Comparison of ENCODE assay signal across 25 cellular contexts in the genomic region with DNA sequence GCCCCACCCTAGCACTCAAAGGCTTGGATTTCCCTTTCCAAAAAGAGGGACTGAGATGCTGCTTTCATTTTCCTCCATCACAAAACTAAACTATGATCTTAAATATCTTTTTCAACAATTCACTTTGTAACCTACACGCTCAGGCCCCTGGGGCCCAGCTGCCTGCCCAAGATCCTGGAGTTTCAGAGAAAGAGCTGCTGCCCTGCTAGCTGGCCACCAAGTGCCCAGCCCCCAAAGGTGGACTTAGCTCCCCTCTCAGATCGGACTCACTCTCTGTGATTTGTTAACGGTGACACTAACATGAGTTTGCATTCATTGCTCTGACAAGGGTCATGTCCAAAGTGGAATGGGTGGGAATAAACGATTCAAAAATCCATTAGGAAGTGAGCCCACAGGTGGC.
A peak's percentile ranks its signal among the peaks of the same experiment; 100 is the strongest.
DNase-seq lines count a peak whose midpoint lies in the region; ATAC-seq, FAIRE-seq and TF ChIP-seq lines count a peak whose summit lies in the region.
"Had no signal": no experiment of that assay in that cellular context is flagged by ENCODE, and none has a peak within 500 bp of the region (broad histone marks: within the 10 kb centered on the region; RNA-seq: fewer than 3 reads in every experiment).

No MANE protein-coding gene starts in this region.

- no peak for TF ChIP-seq RAD21 in A549 (conservative IDR thresholded peaks at IDR 0.05 in 1 of 2, IDR thresholded peaks at IDR 0.05 in 1 of 2)

- CTCF ChIA-PET in A549 (lab: Yijun Ruan, JAX) (interaction anchor here (0.7 to 9.2 kb wide), 83 partner anchors 10 to 889 kb away, joined by 3 to 128 read pairs (median 8); a partner anchor contains a TSS), PC-3 (lab: Charles Lee) (interaction anchor here (0.6 to 1.9 kb wide), 6 partner anchors 14 to 342 kb away, joined by 3 to 5 read pairs (median 4); no protein-coding TSS in a partner anchor)

- ATAC-seq in A549 = no peak
- no peak for ATAC-seq in PC-3
- ATAC-seq in left lobe of liver = peak; percentile 44

- H3K9ac ChIP-seq in PC-3 (ENCODE audit: low read length) = no peak overlapping the region
- H3K9ac ChIP-seq: KMS-11 had no signal

- H3F3A ChIP-seq in PC-3 (ENCODE audit: low read length, unreplicated experiment) = no peaks in the 10 kb centered on the region

- intact Hi-C loops in PC-3 (cut with micrococcal nuclease) = loop anchor here (1.0 to 5.0 kb wide), 4 partner anchors 119 to 357 kb away; a partner anchor contains a TSS
- intact Hi-C loops in activated CD4-positive, alpha-beta T cell treated with anti-CD3 and anti-CD28 coated beads, Interleukin-2, amount 10 ng/mL, durations not matched to agents 24 days and 14 days (cut with micrococcal nuclease) = loop anchor here (1.0 to 10.0 kb wide), 8 partner anchors 76 to 891 kb away; a partner anchor contains a TSS

- DNase-seq in A549 (ENCODE audit: low read depth in 1 of 2, low spot score in 1 of 2) (no peak), PC-3 (peak; percentile 23), left lobe of liver (ENCODE audit: low spot score) (no peak), osteoblast (ENCODE audit: insufficient read length, low spot score, missing footprints) (peak; percentile 53), NCI-H2029 treated with DMSO at 0.1 percent for 48 hours (lab: John Stamatoyannopoulos, UW) (no peak), tibial nerve (ENCODE audit: low spot score in 2 of 2) (no peak), NCI-H446 (lab: John Stamatoyannopoulos, UW) (no peak)
- no peak for DNase-seq in activated CD4-positive, alpha-beta T cell treated with anti-CD3 and anti-CD28 coated beads, Interleukin-2, amount 10 ng/mL, durations not matched to agents 24 days and 14 days
- DNase-seq: 8988T; CD4-positive, alpha-beta T cell; DMS53; H9; NCI-H1048; NCI-H1694; NCI-H2081; NCI-H2227 treated with DMSO at 0.1 percent for 48 hours; NCI-H510A; NCI-H69; SIG-M5 had no signal

- H3K27ac ChIP-seq in A549 (peak overlapping the region; percentile 60 to 82; a peak in 5 of 6 replicates), PC-3 (ENCODE audit: low read length) (no peak overlapping the region), osteoblast (ENCODE audit: low read depth, low read length) (no peak overlapping the region), tibial nerve (no peak overlapping the region)
- H3K27ac ChIP-seq: BLaER1 treated with 17β-estradiol and CSF1 and Interleukin-3, amounts not matched to agents 10 nM and 100 nM; KMS-11; SK-N-MC had no signal

- H3K36me3 ChIP-seq in PC-3 (ENCODE audit: low read depth, low read length) = no peaks in the 10 kb centered on the region
- H3K36me3 ChIP-seq in osteoblast (ENCODE audit: insufficient read depth, low read length) = no peaks in the 10 kb centered on the region
- H3K36me3 ChIP-seq in tibial nerve = no peaks in the 10 kb centered on the region
- H3K36me3 ChIP-seq: BLaER1 treated with 17β-estradiol and CSF1 and Interleukin-3, amounts not matched to agents 10 nM and 100 nM had no signal

- no peak overlapping the region for H3K27ac Mint-ChIP-seq in activated CD4-positive, alpha-beta T cell treated with anti-CD3 and anti-CD28 coated beads, Interleukin-2, amount 10 ng/mL, durations not matched to agents 24 days and 14 days
- H3K27ac Mint-ChIP-seq: CD4-positive, alpha-beta T cell; GM23338; IgD-negative memory B cell had no signal

- H3K27me3 ChIP-seq in PC-3 (ENCODE audit: low read length) (no peaks in the 10 kb centered on the region), osteoblast (ENCODE audit: insufficient read depth, low read length) (no peaks in the 10 kb centered on the region), tibial nerve (no peaks in the 10 kb centered on the region)
- H3K27me3 ChIP-seq: BLaER1 treated with 17β-estradiol and CSF1 and Interleukin-3, amounts not matched to agents 10 nM and 100 nM had no signal

- H2AFZ ChIP-seq in PC-3 (ENCODE audit: low read length) (peak overlapping the region; percentile 67), osteoblast (ENCODE audit: low read length) (peak overlapping the region; percentile 25)
- H2AFZ ChIP-seq: GM23338 had no signal

- no peak for TF ChIP-seq CTCF in A549 (IDR thresholded peaks at IDR 0.05)
- TF ChIP-seq CTCF in PC-3 (conservative IDR thresholded peaks at IDR 0.05; ENCODE audit: low read depth, low read length) = no peak
- no peak for TF ChIP-seq CTCF in osteoblast (IDR thresholded peaks at IDR 0.05; ENCODE audit: extremely low read depth, low read depth, low read length)
- TF ChIP-seq CTCF in tibial nerve (IDR thresholded peaks at IDR 0.05) = no peak

- peaks cover 9% of the 10 kb centered on the region for H3K4me1 Mint-ChIP-seq in activated CD4-positive, alpha-beta T cell treated with anti-CD3 and anti-CD28 coated beads, Interleukin-2, amount 10 ng/mL, durations not matched to agents 24 days and 14 days
- H3K4me1 Mint-ChIP-seq: GM23338 had no signal

- H3K4me3 ChIP-seq in A549 (no peak overlapping the region), PC-3 (ENCODE audit: low read length) (peak overlapping the region; percentile 26; the same call in 1 of the 2 replicates), osteoblast (ENCODE audit: insufficient read depth, low read length) (no peak overlapping the region), tibial nerve (no peak overlapping the region)
- H3K4me3 ChIP-seq: BLaER1 treated with 17β-estradiol and CSF1 and Interleukin-3, amounts not matched to agents 10 nM and 100 nM; GM23338; SK-N-MC had no signal

- BruUV-seq in PC-3 (replicated peaks; lab: Mats Ljungman, UMichigan) = no TSS peak

- H3K4me2 ChIP-seq in A549 = peak overlapping the region; percentile 41
- H3K4me2 ChIP-seq in PC-3 (ENCODE audit: low read length) = peak overlapping the region; percentile 71
- no peak overlapping the region for H3K4me2 ChIP-seq in osteoblast (ENCODE audit: insufficient read depth, low read length)
- H3K4me2 ChIP-seq: GM23338, KMS-11 had no signal

- no peak overlapping the region for H3K4me3 Mint-ChIP-seq in activated CD4-positive, alpha-beta T cell treated with anti-CD3 and anti-CD28 coated beads, Interleukin-2, amount 10 ng/mL, durations not matched to agents 24 days and 14 days
- H3K4me3 Mint-ChIP-seq: CD4-positive, alpha-beta T cell; GM23338; H9; IgD-negative memory B cell had no signal

- H3K79me2 ChIP-seq in PC-3 (ENCODE audit: low read length) = no peaks in the 10 kb centered on the region
- peaks cover 3% of the 10 kb centered on the region for H3K79me2 ChIP-seq in osteoblast (ENCODE audit: insufficient read depth, low read length)

- no peaks in the 10 kb centered on the region for H3K9me2 ChIP-seq in PC-3 (replicated peaks; ENCODE audit: low read length)

- no peak for FAIRE-seq in A549 (lab: Jason Lieb, UNC)
- FAIRE-seq: RCC 7860 had no signal

- H3K9me3 Mint-ChIP-seq in activated CD4-positive, alpha-beta T cell treated with anti-CD3 and anti-CD28 coated beads, Interleukin-2, amount 10 ng/mL, durations not matched to agents 24 days and 14 days = no peaks in the 10 kb centered on the region
- H3K9me3 Mint-ChIP-seq: CD4-positive, alpha-beta T cell; GM23338; H9; IgD-negative memory B cell had no signal

- peaks cover 41% of the 10 kb centered on the region for H3K4me1 ChIP-seq in A549
- H3K4me1 ChIP-seq in PC-3 (ENCODE audit: insufficient read depth, low read length) = peaks cover 23% of the 10 kb centered on the region
- H3K4me1 ChIP-seq in osteoblast (ENCODE audit: insufficient read depth, low read length) = peaks cover 11% of the 10 kb centered on the region
- H3K4me1 ChIP-seq in tibial nerve = peaks cover 0 to 14% (median 0%) of the 10 kb centered on the region in 4 donors

- H3K9me3 ChIP-seq in A549 = no peaks in the 10 kb centered on the region
- no peaks in the 10 kb centered on the region for H3K9me3 ChIP-seq in PC-3 (ENCODE audit: low read length)
- H3K9me3 ChIP-seq in osteoblast (ENCODE audit: low read depth, low read length) = no peaks in the 10 kb centered on the region
- H3K9me3 ChIP-seq in tibial nerve = no peaks in the 10 kb centered on the region
- H3K9me3 ChIP-seq: BLaER1 treated with 17β-estradiol and CSF1 and Interleukin-3, amounts not matched to agents 10 nM and 100 nM had no signal

- POLR2A ChIA-PET in A549 (lab: Yijun Ruan, JAX) (interaction anchor here (1.2 to 1.5 kb wide), 4 partner anchors 14 to 358 kb away, joined by 3 to 7 read pairs (median 6); a partner anchor contains a TSS), PC-3 (lab: Charles Lee; ENCODE audit: unreplicated experiment) (interaction anchor here (0.5 to 0.8 kb wide), 3 partner anchors 100 to 253 kb away, joined by 3 read pairs; no protein-coding TSS in a partner anchor)

- H4K20me1 ChIP-seq in PC-3 (ENCODE audit: low read length) (no peaks in the 10 kb centered on the region), osteoblast (ENCODE audit: insufficient read depth, low read length) (no peaks in the 10 kb centered on the region)
- H4K20me1 ChIP-seq: BLaER1 treated with 17β-estradiol and CSF1 and Interleukin-3, amounts not matched to agents 10 nM and 100 nM had no signal

- TF ChIP-seq POLR2A in A549 (IDR thresholded peaks at IDR 0.05; ENCODE audit: low read length) (no peak), tibial nerve (IDR thresholded peaks at IDR 0.05) (no peak)

- H3K36me3 Mint-ChIP-seq in activated CD4-positive, alpha-beta T cell treated with anti-CD3 and anti-CD28 coated beads, Interleukin-2, amount 10 ng/mL, durations not matched to agents 24 days and 14 days (ENCODE audit: low read depth) = no peaks in the 10 kb centered on the region

- TF ChIP-seq EP300 in A549 (IDR thresholded peaks at IDR 0.05) = no peak
- no peak for TF ChIP-seq EP300 in tibial nerve (IDR thresholded peaks at IDR 0.05)

- 61% methylated on average over 4 of the region's 4 CpGs for WGBS in A549 (ENCODE audit: missing lambda C conversion rate)
- 68 to 69% methylated on average over 4 of the region's 4 CpGs for WGBS in tibial nerve, 2 donors

- peaks cover 2% of the 10 kb centered on the region for H3K27me3 Mint-ChIP-seq in activated CD4-positive, alpha-beta T cell treated with anti-CD3 and anti-CD28 coated beads, Interleukin-2, amount 10 ng/mL, durations not matched to agents 24 days and 14 days
- H3K27me3 Mint-ChIP-seq: CD4-positive, alpha-beta T cell had no signal

TF ChIP-seq in A549, 52 proteins besides CTCF, POLR2A, EP300 and RAD21 (continues in another document):
- TF ChIP-seq CHD2 (IDR thresholded peaks at IDR 0.05; ENCODE audit: low read length, partially characterized antibody) (no peak), MYC (IDR thresholded peaks at IDR 0.05; ENCODE audit: borderline replicate concordance, low read length) (no peak), FOSB (CRISPR knock-in tag; IDR thresholded peaks at IDR 0.05) (no peak), HOXB13 (CRISPR knock-in tag; IDR thresholded peaks at IDR 0.05; ENCODE audit: low read depth) (no peak)
- TF ChIP-seq, protein P1, sequence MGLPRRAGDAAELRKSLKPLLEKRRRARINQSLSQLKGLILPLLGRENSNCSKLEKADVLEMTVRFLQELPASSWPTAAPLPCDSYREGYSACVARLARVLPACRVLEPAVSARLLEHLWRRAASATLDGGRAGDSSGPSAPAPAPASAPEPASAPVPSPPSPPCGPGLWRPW (IDR thresholded peaks at IDR 0.05) = no peak

Comparison
In these comparisons a context has a peak if more than half of its experiments do, and no peak if none do; other contexts are left out.
1. DNase-seq: peak in PC-3 (single experiment) and osteoblast (single experiment); none in A549 (0 of 2), left lobe of liver (single experiment), NCI-H2029 treated with DMSO at 0.1 percent for 48 hours (single experiment), tibial nerve (0 of 2), activated CD4-positive, alpha-beta T cell treated with anti-CD3 and anti-CD28 coated beads, Interleukin-2, amount 10 ng/mL, durations not matched to agents 24 days and 14 days (single experiment) and NCI-H446 (0 of 2).
2. H3K27ac ChIP-seq: peak in A549 (2 of 2); none in PC-3 (single experiment), osteoblast (single experiment) and tibial nerve (0 of 4).